Comparison of ENCODE assay signal across 23 cellular contexts in genomic region chr2:58918138-58918537, GRCh38.
DNase-seq lines count a peak whose midpoint lies in the region; FAIRE-seq and TF ChIP-seq lines count a peak whose summit lies in the region.
"Had no signal": no experiment of that assay in that cellular context is flagged by ENCODE, and none has a peak within 500 bp of the region (broad histone marks: within the 10 kb centered on the region; RNA-seq: fewer than 3 reads in every experiment).

No MANE protein-coding gene starts in this region.

- H3K4me2 ChIP-seq in astrocyte (ENCODE audit: low read length): peak overlapping the region; percentile 23
- peak overlapping the region; percentile 39 for H3K4me2 ChIP-seq in skeletal muscle satellite cell (ENCODE audit: low read length)

- intact Hi-C loops in esophagus muscularis mucosa (cut with DNase I): no loop called here

- no peaks in the 10 kb centered on the region for H3K27me3 Mint-ChIP-seq in astrocyte (ENCODE audit: low read depth, unreplicated experiment)

- TF ChIP-seq EP300 in esophagus muscularis mucosa (IDR thresholded peaks at IDR 0.05): no peak

- no peak for TF ChIP-seq POLR2A in esophagus muscularis mucosa (IDR thresholded peaks at IDR 0.05; ENCODE audit: low read depth)

- H2AFZ ChIP-seq in astrocyte (ENCODE audit: low read depth, low read length): no peak overlapping the region

- no peaks in the 10 kb centered on the region for H3K36me3 Mint-ChIP-seq in astrocyte (ENCODE audit: low read depth, unreplicated experiment)

- peaks cover 22% of the 10 kb centered on the region for H3K4me1 Mint-ChIP-seq in astrocyte (ENCODE audit: low read depth, unreplicated experiment)
- H3K4me1 Mint-ChIP-seq: stimulated activated naive CD8-positive, alpha-beta T cell treated with anti-CD3 and anti-CD28 coated beads, Interleukin-15, amount 100 ng/mL, for 72 hours had no signal

- no peak overlapping the region for H3K27ac ChIP-seq in astrocyte (ENCODE audit: low read depth, low read length)
- no peak overlapping the region for H3K27ac ChIP-seq in esophagus muscularis mucosa (replicated peaks in 1 of 4)
- H3K27ac ChIP-seq: heart left ventricle, neutrophil, spleen, tibial nerve had no signal

- no peak overlapping the region for H3K27ac Mint-ChIP-seq in astrocyte (ENCODE audit: unreplicated experiment)
- H3K27ac Mint-ChIP-seq: stimulated activated naive CD8-positive, alpha-beta T cell treated with anti-CD3 and anti-CD28 coated beads, Interleukin-15, amount 100 ng/mL, for 72 hours had no signal

- peak; percentile 52 for DNase-seq in GM04504 (ENCODE audit: low read depth)
- peak; percentile 58 for DNase-seq in astrocyte (ENCODE audit: low read depth)
- peak; percentile 15 for DNase-seq in fibroblast of the aortic adventitia (ENCODE audit: low read depth)
- DNase-seq in esophagus muscularis mucosa (ENCODE audit: extremely low spot score): no peak
- DNase-seq in NK-92 treated with Interleukin-12 subunit alpha and Interleukin-12 subunit beta, amount 100 ng/mL, for 24 hours (lab: John Stamatoyannopoulos, UW): no peak
- DNase-seq in NCI-H146 (lab: John Stamatoyannopoulos, UW): no peak
- DNase-seq: activated CD4-positive, alpha-beta T cell treated with anti-CD3 and anti-CD28 coated beads, Interleukin-2, amount 50 U/mL, for 48 hours; activated effector memory CD4-positive, alpha-beta T cell treated with Interleukin-2 at 50 U/mL for 16 hours; BE2C; caudate nucleus; GOT3; heart left ventricle; MM.1S; mucosa of descending colon; NCI-H1694; NCI-H2227 treated with DMSO at 0.1 percent for 48 hours; spleen; stimulated activated CD4-positive, alpha-beta T cell treated with anti-CD3 and anti-CD28 coated beads, Interleukin-4, amount 100 ng/mL, for 4 hours; stimulated activated naive CD8-positive, alpha-beta T cell treated with anti-CD3 and anti-CD28 coated beads, Interleukin-15, amount 100 ng/mL, for 72 hours; T-helper 2 cell had no signal

- no peak overlapping the region for H3K4me3 ChIP-seq in astrocyte (ENCODE audit: insufficient read depth, low read depth, low read length)
- H3K4me3 ChIP-seq in fibroblast of the aortic adventitia (ENCODE audit: low read depth, low read length): no peak overlapping the region
- no peak overlapping the region for H3K4me3 ChIP-seq in skeletal muscle satellite cell (ENCODE audit: low read length)
- no peak overlapping the region for H3K4me3 ChIP-seq in esophagus muscularis mucosa
- H3K4me3 ChIP-seq: heart left ventricle, mucosa of descending colon, spleen, tibial nerve had no signal

- WGBS in esophagus muscularis mucosa: 69% methylated on average over 2 of the region's 2 CpGs

- H3K36me3 ChIP-seq in astrocyte (ENCODE audit: insufficient read depth, low read length): no peaks in the 10 kb centered on the region
- no peaks in the 10 kb centered on the region for H3K36me3 ChIP-seq in skeletal muscle satellite cell (ENCODE audit: insufficient read depth, low read length)
- H3K36me3 ChIP-seq in esophagus muscularis mucosa: no peaks in the 10 kb centered on the region
- H3K36me3 ChIP-seq: BE2C, heart left ventricle, neutrophil, spleen, tibial nerve had no signal

- H4K20me1 ChIP-seq in astrocyte (ENCODE audit: insufficient read depth, low read length): no peaks in the 10 kb centered on the region

- H3K9ac ChIP-seq in astrocyte (ENCODE audit: low read length) (no peak overlapping the region), skeletal muscle satellite cell (ENCODE audit: low read depth, low read length) (peak overlapping the region; percentile 50)

- H3K9me3 ChIP-seq in astrocyte (ENCODE audit: insufficient read depth, low read depth, low read length) (no peaks in the 10 kb centered on the region), skeletal muscle satellite cell (replicated peaks; ENCODE audit: low read length) (no peaks in the 10 kb centered on the region), esophagus muscularis mucosa (no peaks in the 10 kb centered on the region)
- H3K9me3 ChIP-seq: BE2C, heart left ventricle, mucosa of descending colon, neutrophil, spleen, tibial nerve had no signal

- FAIRE-seq in astrocyte (lab: Jason Lieb, UNC): peak; percentile 73

- no peak overlapping the region for H3K4me3 Mint-ChIP-seq in astrocyte (ENCODE audit: unreplicated experiment)
- H3K4me3 Mint-ChIP-seq: stimulated activated naive CD8-positive, alpha-beta T cell treated with anti-CD3 and anti-CD28 coated beads, Interleukin-15, amount 100 ng/mL, for 72 hours had no signal

- H3K79me2 ChIP-seq in astrocyte (ENCODE audit: insufficient read depth, low read length): no peaks in the 10 kb centered on the region

- H3K27me3 ChIP-seq in astrocyte (ENCODE audit: insufficient read depth, low read length) (no peaks in the 10 kb centered on the region), skeletal muscle satellite cell (ENCODE audit: control insufficient read depth, insufficient read depth, low read length) (no peaks in the 10 kb centered on the region), esophagus muscularis mucosa (peaks cover 0 to 4% (median 0%) of the 10 kb centered on the region in 4 donors)
- H3K27me3 ChIP-seq: BE2C, heart left ventricle, neutrophil, spleen, tibial nerve had no signal

- H3K4me1 ChIP-seq in astrocyte (ENCODE audit: insufficient read depth, low read length) (peaks cover 19% of the 10 kb centered on the region), skeletal muscle satellite cell (ENCODE audit: control insufficient read depth, insufficient read depth, low read length) (peaks cover 43% of the 10 kb centered on the region), esophagus muscularis mucosa (no peaks in the 10 kb centered on the region)
- H3K4me1 ChIP-seq: heart left ventricle, spleen, tibial nerve had no signal

- H3K9me3 Mint-ChIP-seq in astrocyte (ENCODE audit: unreplicated experiment): no peaks in the 10 kb centered on the region
- H3K9me3 Mint-ChIP-seq: stimulated activated naive CD8-positive, alpha-beta T cell treated with anti-CD3 and anti-CD28 coated beads, Interleukin-15, amount 100 ng/mL, for 72 hours had no signal

- TF ChIP-seq CTCF in astrocyte (IDR thresholded peaks at IDR 0.05; ENCODE audit: insufficient read depth, low read depth, low read length) (no peak), fibroblast of the aortic adventitia (IDR thresholded peaks at IDR 0.05; ENCODE audit: insufficient read depth, low read length) (no peak), esophagus muscularis mucosa (IDR thresholded peaks at IDR 0.05) (no peak)

Comparison
In these comparisons a context has a peak if more than half of its experiments do, and no peak if none do; other contexts are left out.
1. DNase-seq: peak in GM04504 (single experiment), astrocyte (single experiment) and fibroblast of the aortic adventitia (single experiment); none in esophagus muscularis mucosa (single experiment), NK-92 treated with Interleukin-12 subunit alpha and Interleukin-12 subunit beta, amount 100 ng/mL, for 24 hours (single experiment) and NCI-H146 (single experiment).